Comparison of ENCODE assay signal across 20 cellular contexts in the genomic region with DNA sequence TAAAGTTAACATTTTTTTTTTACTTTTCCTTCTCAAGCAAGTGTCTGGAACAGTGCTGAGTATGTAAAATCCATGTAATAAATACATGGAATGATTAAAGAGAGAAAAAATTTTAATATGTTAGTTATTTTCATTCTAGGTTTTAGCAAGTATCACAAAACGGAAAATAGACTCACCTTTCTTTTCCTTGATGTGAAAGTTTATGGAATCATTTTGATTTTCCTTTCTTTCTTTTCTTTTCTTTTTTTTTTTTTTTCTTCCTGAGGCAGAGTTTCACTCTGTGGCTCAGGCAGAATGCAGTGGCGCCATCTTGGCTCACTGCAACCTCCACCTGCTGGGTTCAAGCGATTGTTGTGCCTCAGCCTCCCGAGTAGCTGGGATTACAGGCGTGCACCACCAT. TPM values are rescaled to one million over a fixed set of nuclear protein-coding genes. Genes with fewer than 3 reads are reported as not detected.
DNase-seq lines count a peak whose midpoint lies in the region; ATAC-seq, FAIRE-seq and TF ChIP-seq lines count a peak whose summit lies in the region.
"Had no signal": no experiment of that assay in that cellular context is flagged by ENCODE, and none has a peak within 500 bp of the region (broad histone marks: within the 10 kb centered on the region; RNA-seq: fewer than 3 reads in every experiment).

No MANE protein-coding gene starts in this region.

- no peaks in the 10 kb centered on the region for H3K27me3 ChIP-seq in left ventricle myocardium inferior (ENCODE audit: low read depth)
- H3K27me3 ChIP-seq: BLaER1 had no signal

- H3K4me1 ChIP-seq in left ventricle myocardium inferior (peaks cover 82% of the 10 kb centered on the region), kidney (ENCODE audit: control insufficient read depth in 1 of 2, insufficient read depth in 1 of 2, low read depth in 1 of 2, low read length in 2 of 2) (peaks cover 0 to 3% of the 10 kb centered on the region in 2 donors)

- intact Hi-C loops in left ventricle myocardium inferior (cut with micrococcal nuclease) (loop anchor here (5.0 to 10.0 kb wide), 2 partner anchors 54 to 392 kb away; no protein-coding TSS in a partner anchor), left ventricle myocardium superior (cut with micrococcal nuclease) (loop anchor here (5.0 kb wide), 1 partner anchor 44 kb away; no protein-coding TSS in a partner anchor), kidney (cut with DNase I) (no loop called here)

- H3K36me3 ChIP-seq in left ventricle myocardium inferior, result peaks cover 13% of the 10 kb centered on the region
- H3K36me3 ChIP-seq in kidney (ENCODE audit: control insufficient read depth in 1 of 2, insufficient read depth in 2 of 2, low read length in 2 of 2), result no peaks in the 10 kb centered on the region

- no peaks in the 10 kb centered on the region for H3K9me3 ChIP-seq in left ventricle myocardium inferior (replicated peaks)
- H3K9me3 ChIP-seq in kidney (ENCODE audit: control insufficient read depth in 1 of 2, low read length in 2 of 2), result no peaks in the 10 kb centered on the region
- H3K9me3 ChIP-seq: BLaER1 had no signal

- peak; percentile 30 for FAIRE-seq in kidney (lab: Jason Lieb, UNC)
- FAIRE-seq: GM12878, H54, HepG2 had no signal

- H3K27ac ChIP-seq in left ventricle myocardium inferior (replicated peaks) (peak overlapping the region; percentile 92), cingulate gyrus (ENCODE audit: low read depth, low read length) (peak overlapping the region; percentile 78), kidney (ENCODE audit: low read depth in 2 of 2, low read length in 2 of 2) (no peak overlapping the region)
- H3K27ac ChIP-seq: 22Rv1, BLaER1 had no signal

- TF ChIP-seq CTCF in left ventricle myocardium inferior (IDR thresholded peaks at IDR 0.05; ENCODE audit: borderline replicate concordance) (no peak), kidney (IDR thresholded peaks at IDR 0.05; ENCODE audit: borderline replicate concordance, extremely low read depth, insufficient read depth) (no peak)

- H3K9ac ChIP-seq in kidney (ENCODE audit: low read length in 2 of 2), result no peak overlapping the region
- H3K9ac ChIP-seq: BLaER1 had no signal

- ATAC-seq in left ventricle myocardium superior, result no peak
- ATAC-seq in HG03457 (IDR thresholded peaks at IDR 0.05; ENCODE audit: unreplicated experiment), result no peak
- ATAC-seq in GM18909 (IDR thresholded peaks at IDR 0.05; ENCODE audit: poor library complexity, unreplicated experiment), result no peak
- ATAC-seq: CD8-positive, alpha-beta T cell; GM12878; GM23338; HepG2 had no signal

- no peak for DNase-seq in left ventricle myocardium inferior
- DNase-seq in left ventricle myocardium superior, result no peak
- no peak for DNase-seq in kidney
- DNase-seq in NCI-H69 (lab: John Stamatoyannopoulos, UW), result no peak
- DNase-seq in NCI-H1417 (lab: John Stamatoyannopoulos, UW), result no peak
- DNase-seq: Calu3; CD8-positive, alpha-beta T cell; DMS79 treated with DMSO at 0.1 percent for 48 hours; GF-D8; HCEC 1CT; HFFc6 had no signal

- H3K4me3 ChIP-seq in left ventricle myocardium inferior, result no peak overlapping the region
- no peak overlapping the region for H3K4me3 ChIP-seq in kidney (ENCODE audit: low read length in 2 of 2)
- H3K4me3 ChIP-seq: BLaER1, GM12878, GM23338 had no signal

RNA-seq across cellular contexts. Expression of a gene that starts 28.1 kb away (rescaled TPM):
- total RNA-seq in left ventricle myocardium inferior (24.1 TPM), left ventricle myocardium superior (24.0 TPM), kidney (28.6 TPM)
- 12.4 TPM for polyA plus RNA-seq in kidney (ENCODE audit: insufficient read depth, low read depth, low replicate concordance)

Comparison
In these comparisons a context has a peak if more than half of its experiments do, and no peak if none do; other contexts are left out.
1. H3K27ac ChIP-seq: peak in left ventricle myocardium inferior (single experiment) and cingulate gyrus (single experiment); none in kidney (0 of 2).